8 cellular contexts compared by ENCODE assay signal in the genomic region with DNA sequence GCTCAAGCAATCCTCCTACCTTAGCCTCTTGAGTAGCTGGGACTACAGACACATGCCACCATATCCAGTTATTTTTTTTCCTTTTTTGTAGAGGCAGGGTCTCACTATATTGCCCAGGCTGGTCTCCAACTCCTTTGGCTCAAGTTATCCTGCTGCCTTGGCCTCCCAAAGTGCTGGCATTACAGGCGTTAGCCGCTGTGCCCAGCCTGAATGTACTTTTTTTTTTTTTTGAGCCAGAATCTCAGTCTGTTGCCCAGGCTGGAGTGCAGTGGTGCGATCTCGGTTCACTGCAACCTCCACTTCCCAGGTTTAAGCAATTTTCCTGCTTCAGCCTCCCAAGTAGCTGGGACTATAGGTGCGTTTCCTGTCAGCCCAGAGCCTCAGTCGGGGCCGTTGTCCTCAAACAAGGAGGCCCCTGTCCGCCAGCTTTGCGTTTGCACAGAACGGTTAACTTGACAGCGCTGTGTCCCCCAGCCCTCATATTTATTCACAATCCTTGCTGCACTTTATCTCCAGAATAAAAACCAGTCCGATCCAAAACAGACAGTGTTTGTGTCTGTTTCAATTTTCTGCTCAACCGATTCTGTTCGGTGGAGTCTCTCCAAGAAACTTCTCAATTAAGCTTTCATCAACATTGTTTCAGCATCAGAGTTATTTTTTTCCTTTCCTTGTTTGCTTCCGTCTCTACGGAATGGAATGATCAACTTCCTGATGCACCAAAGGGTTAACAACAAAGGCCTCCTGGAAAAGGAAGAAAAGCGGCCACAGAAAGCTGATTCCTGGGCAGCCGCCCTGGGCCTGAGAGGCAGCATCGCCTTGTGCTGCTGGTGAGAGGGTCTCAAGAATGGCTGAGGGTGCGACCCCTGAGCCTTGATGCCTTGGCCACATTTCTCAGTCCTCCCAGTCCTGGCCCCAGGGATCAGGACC.
A peak's percentile ranks its signal among the peaks of the same experiment; 100 is the strongest.
DNase-seq lines count a peak whose midpoint lies in the region; ATAC-seq and TF ChIP-seq lines count a peak whose summit lies in the region.

No MANE protein-coding gene starts in this region.

- H3K4me1 ChIP-seq in heart right ventricle, result peaks cover 0 to 21% (median 13%) of the 10 kb centered on the region in 9 donors

- POLR2A ChIA-PET in activated CD4-positive, alpha-beta memory T cell treated with anti-CD3 and anti-CD28 coated beads, Interleukin-2, amount 10 ng/mL, durations not matched to agents 7 days and 5 days (lab: Charles Lee), result interaction anchor here (1.1 to 2.2 kb wide), 8 partner anchors 22 to 400 kb away, joined by 3 to 15 read pairs (median 6); partner anchors contain the start of genes CUL1 and EZH2

- ATAC-seq in heart right ventricle (peak in 5 of 8 donors; percentile 2 to 40 (median 17)), GM19395 (IDR thresholded peaks at IDR 0.05; ENCODE audit: unreplicated experiment) (no peak), GM18868 (IDR thresholded peaks at IDR 0.05; ENCODE audit: unreplicated experiment) (no peak)

- intact Hi-C loops in heart right ventricle (cut with DNase I), result loop anchor here in 9 of 10 donors (1.0 to 10.0 kb wide), 19 partner anchors 23 to 709 kb away; partner anchors contain the start of genes EZH2 (in 4 of the 9), CUL1 (in 2 of the 9) and PDIA4 (in 1 of the 9)

- H3K4me1 Mint-ChIP-seq in activated T-cell treated with anti-CD3 and anti-CD28 coated beads, Interleukin-2, amount 50 U/mL, for 24 hours (ENCODE audit: low read depth), result peaks cover 28% of the 10 kb centered on the region
- H3K4me1 Mint-ChIP-seq in activated CD4-positive, alpha-beta memory T cell treated with anti-CD3 and anti-CD28 coated beads, Interleukin-2, amount 10 ng/mL, durations not matched to agents 7 days and 5 days, result peaks cover 28% of the 10 kb centered on the region

- peak overlapping the region in 9 of 10 donors; percentile 12 to 72 (median 60) for H3K4me3 ChIP-seq in heart right ventricle
- peak overlapping the region; percentile 59 for H3K4me3 ChIP-seq in skeletal muscle cell (ENCODE audit: low read depth, low read length)

- H3K9me3 Mint-ChIP-seq in activated T-cell treated with anti-CD3 and anti-CD28 coated beads, Interleukin-2, amount 50 U/mL, for 24 hours, result no peaks in the 10 kb centered on the region
- no peaks in the 10 kb centered on the region for H3K9me3 Mint-ChIP-seq in activated CD4-positive, alpha-beta memory T cell treated with anti-CD3 and anti-CD28 coated beads, Interleukin-2, amount 10 ng/mL, durations not matched to agents 7 days and 5 days

- H3K27ac Mint-ChIP-seq in activated T-cell treated with anti-CD3 and anti-CD28 coated beads, Interleukin-2, amount 50 U/mL, for 24 hours, result peak overlapping the region; percentile 96
- peak overlapping the region; percentile 74 for H3K27ac Mint-ChIP-seq in activated CD4-positive, alpha-beta memory T cell treated with anti-CD3 and anti-CD28 coated beads, Interleukin-2, amount 10 ng/mL, durations not matched to agents 7 days and 5 days

- H3K36me3 Mint-ChIP-seq in activated T-cell treated with anti-CD3 and anti-CD28 coated beads, Interleukin-2, amount 50 U/mL, for 24 hours (ENCODE audit: low read depth), result peaks cover 2% of the 10 kb centered on the region
- H3K36me3 Mint-ChIP-seq in activated CD4-positive, alpha-beta memory T cell treated with anti-CD3 and anti-CD28 coated beads, Interleukin-2, amount 10 ng/mL, durations not matched to agents 7 days and 5 days (ENCODE audit: low read depth), result no peaks in the 10 kb centered on the region

- 23 to 29% methylated on average over 20 of the region's 20 CpGs for WGBS in heart right ventricle, 2 donors

- CTCF ChIA-PET in activated CD4-positive, alpha-beta memory T cell treated with anti-CD3 and anti-CD28 coated beads, Interleukin-2, amount 10 ng/mL, durations not matched to agents 7 days and 5 days (lab: Charles Lee), result interaction anchor here (0.6 to 2.6 kb wide), 39 partner anchors 11 to 704 kb away, joined by 3 to 47 read pairs (median 5); no protein-coding TSS in a partner anchor

- no peaks in the 10 kb centered on the region for H3K27me3 Mint-ChIP-seq in activated T-cell treated with anti-CD3 and anti-CD28 coated beads, Interleukin-2, amount 50 U/mL, for 24 hours
- H3K27me3 Mint-ChIP-seq in activated CD4-positive, alpha-beta memory T cell treated with anti-CD3 and anti-CD28 coated beads, Interleukin-2, amount 10 ng/mL, durations not matched to agents 7 days and 5 days, result peaks cover 3% of the 10 kb centered on the region

- DNase-seq in activated T-cell treated with anti-CD3 and anti-CD28 coated beads, Interleukin-2, amount 50 U/mL, for 24 hours, result no peak
- DNase-seq in activated T-cell treated with anti-CD3 and anti-CD28 coated beads for 4 hours (no peak), heart right ventricle (no peak), skeletal muscle cell (ENCODE audit: low read depth) (no peak)
- no peak for DNase-seq in activated CD4-positive, alpha-beta memory T cell treated with anti-CD3 and anti-CD28 coated beads, Interleukin-2, amount 10 ng/mL, durations not matched to agents 7 days and 5 days
- DNase-seq in effector CD8-positive, alpha-beta T cell (lab: John Stamatoyannopoulos, UW), result no peak

- H3K27me3 ChIP-seq in heart right ventricle, result no peaks in the 10 kb centered on the region

- no peak for TF ChIP-seq CTCF in heart right ventricle (IDR thresholded peaks at IDR 0.05)

- peak overlapping the region in 8 of 10 donors; percentile 14 to 87 (median 78) for H3K27ac ChIP-seq in heart right ventricle

- no peaks in the 10 kb centered on the region for H3K36me3 ChIP-seq in heart right ventricle

- peak overlapping the region; percentile 91 for H3K4me3 Mint-ChIP-seq in activated T-cell treated with anti-CD3 and anti-CD28 coated beads, Interleukin-2, amount 50 U/mL, for 24 hours
- peak overlapping the region; percentile 85 for H3K4me3 Mint-ChIP-seq in activated CD4-positive, alpha-beta memory T cell treated with anti-CD3 and anti-CD28 coated beads, Interleukin-2, amount 10 ng/mL, durations not matched to agents 7 days and 5 days

- H3K9me3 ChIP-seq in heart right ventricle, result no peaks in the 10 kb centered on the region

Comparison
In these comparisons a context has a peak if more than half of its experiments do, and no peak if none do; other contexts are left out.
1. ATAC-seq: peak in heart right ventricle (5 of 8); none in GM19395 (single experiment) and GM18868 (single experiment).